ENCODE assay signal across 16 cellular contexts in genomic region chr21:21146587-21147373, GRCh38.
A peak's percentile ranks its signal among the peaks of the same experiment; 100 is the strongest.
DNase-seq lines count a peak whose midpoint lies in the region; ATAC-seq and TF ChIP-seq lines count a peak whose summit lies in the region.
"Had no signal": no experiment of that assay in that cellular context is flagged by ENCODE, and none has a peak within 500 bp of the region (broad histone marks: within the 10 kb centered on the region; RNA-seq: fewer than 3 reads in every experiment).

No MANE protein-coding gene starts in this region.

- no peak overlapping the region for H3K27ac Mint-ChIP-seq in CD8-positive, alpha-beta memory T cell
- H3K27ac Mint-ChIP-seq: B cell; CD4-positive, alpha-beta T cell had no signal

- TF ChIP-seq CTCF in upper lobe of right lung (IDR thresholded peaks at IDR 0.05): no peak

- H3K27me3 Mint-ChIP-seq in CD8-positive, alpha-beta memory T cell: no peaks in the 10 kb centered on the region
- H3K27me3 Mint-ChIP-seq: B cell; CD4-positive, alpha-beta T cell had no signal

- H3K9me3 ChIP-seq in CD8-positive, alpha-beta memory T cell (ENCODE audit: low read length): no peaks in the 10 kb centered on the region
- H3K9me3 ChIP-seq in ectodermal cell (ENCODE audit: control insufficient read depth, low read length): no peaks in the 10 kb centered on the region
- H3K9me3 ChIP-seq in mesodermal cell (ENCODE audit: control insufficient read depth, low read length): no peaks in the 10 kb centered on the region
- no peaks in the 10 kb centered on the region for H3K9me3 ChIP-seq in upper lobe of right lung
- H3K9me3 ChIP-seq: HAP-1 had no signal

- H3K4me3 ChIP-seq in CD8-positive, alpha-beta memory T cell (ENCODE audit: low read length): no peak overlapping the region
- peak overlapping the region; percentile 41 for H3K4me3 ChIP-seq in ectodermal cell (ENCODE audit: insufficient read depth, low read depth, low read length)
- H3K4me3 ChIP-seq in mesodermal cell (ENCODE audit: extremely low read depth, insufficient read depth, low read length, poor library complexity, severe bottlenecking): peak overlapping the region; percentile 29
- H3K4me3 ChIP-seq in upper lobe of right lung: no peak overlapping the region
- H3K4me3 ChIP-seq: HAP-1 had no signal

- H3K4me1 ChIP-seq in CD8-positive, alpha-beta memory T cell (ENCODE audit: insufficient read depth, low read length): no peaks in the 10 kb centered on the region
- H3K4me1 ChIP-seq in ectodermal cell (ENCODE audit: control insufficient read depth, insufficient read depth, low read length) (no peaks in the 10 kb centered on the region), mesodermal cell (ENCODE audit: control insufficient read depth, insufficient read depth, low read length, poor library complexity, severe bottlenecking) (no peaks in the 10 kb centered on the region), upper lobe of right lung (no peaks in the 10 kb centered on the region)
- H3K4me1 ChIP-seq: HAP-1 had no signal

- DNase-seq in CD8-positive, alpha-beta memory T cell: no peak
- DNase-seq in NCI-H82 (lab: John Stamatoyannopoulos, UW) (peak; percentile 62), cerebellum (ENCODE audit: low spot score) (no peak), MV-4-11 (lab: John Stamatoyannopoulos, UW) (no peak), upper lobe of right lung (no peak)
- DNase-seq: C1 segment of cervical spinal cord; CD4-positive, alpha-beta T cell; COR-L47; DMS153; GF-D8; IMR-90 had no signal

- no peak overlapping the region for H3K4me3 Mint-ChIP-seq in CD8-positive, alpha-beta memory T cell
- H3K4me3 Mint-ChIP-seq: B cell; CD4-positive, alpha-beta T cell had no signal

- H3K36me3 Mint-ChIP-seq in CD8-positive, alpha-beta memory T cell: no peaks in the 10 kb centered on the region

- no peaks in the 10 kb centered on the region for H3K36me3 ChIP-seq in CD8-positive, alpha-beta memory T cell (ENCODE audit: insufficient read depth, low read length)
- H3K36me3 ChIP-seq in ectodermal cell (ENCODE audit: control insufficient read depth, insufficient read depth, low read length): no peaks in the 10 kb centered on the region
- H3K36me3 ChIP-seq in mesodermal cell (ENCODE audit: control insufficient read depth, insufficient read depth, low read length): no peaks in the 10 kb centered on the region
- H3K36me3 ChIP-seq in upper lobe of right lung: no peaks in the 10 kb centered on the region
- H3K36me3 ChIP-seq: HAP-1 had no signal

- 60 to 64% methylated on average over 24 of the region's 25 CpGs for WGBS in ectodermal cell, 2 experiments
- 86 to 91% methylated on average over 16 to 20 of the region's 25 CpGs for WGBS in mesodermal cell (ENCODE audit: insufficient coverage in 2 of 2), 2 experiments

- no peaks in the 10 kb centered on the region for H3K27me3 ChIP-seq in CD8-positive, alpha-beta memory T cell (ENCODE audit: insufficient read depth, low read length, poor library complexity, severe bottlenecking)
- H3K27me3 ChIP-seq in ectodermal cell (ENCODE audit: control insufficient read depth, insufficient read depth, low read length, poor library complexity, severe bottlenecking): no peaks in the 10 kb centered on the region
- H3K27me3 ChIP-seq in upper lobe of right lung: no peaks in the 10 kb centered on the region

- POLR2A ChIA-PET in CD8-positive, alpha-beta memory T cell (lab: Charles Lee): no interaction called here

- H3K9me3 Mint-ChIP-seq in CD8-positive, alpha-beta memory T cell: peaks cover 0 to 10% (median 6%) of the 10 kb centered on the region in 5 donors
- H3K9me3 Mint-ChIP-seq: CD4-positive, alpha-beta T cell had no signal

- intact Hi-C loops in upper lobe of right lung (cut with DNase I): no loop called here

- H3K4me1 Mint-ChIP-seq in CD8-positive, alpha-beta memory T cell: no peaks in the 10 kb centered on the region
- H3K4me1 Mint-ChIP-seq: B cell had no signal

- ATAC-seq in HG03342 (IDR thresholded peaks at IDR 0.05; ENCODE audit: unreplicated experiment) (no peak), upper lobe of right lung (no peak)

- H3K27ac ChIP-seq in CD8-positive, alpha-beta memory T cell (ENCODE audit: low read depth, low read length): peak overlapping the region; percentile 70
- H3K27ac ChIP-seq in ectodermal cell (ENCODE audit: insufficient read depth, low read depth, low read length, poor library complexity, severe bottlenecking) (no peak overlapping the region), mesodermal cell (ENCODE audit: low read depth, low read length, severe bottlenecking) (peak overlapping the region; percentile 24), upper lobe of right lung (no peak overlapping the region)

- CTCF ChIA-PET in CD8-positive, alpha-beta memory T cell (lab: Charles Lee): no interaction called here

Comparison
In these comparisons a context has a peak if more than half of its experiments do, and no peak if none do; other contexts are left out.
1. H3K27ac ChIP-seq: peak in CD8-positive, alpha-beta memory T cell (single experiment) and mesodermal cell (single experiment); none in ectodermal cell (single experiment) and upper lobe of right lung (single experiment).
2. H3K4me3 ChIP-seq: peak in ectodermal cell (single experiment) and mesodermal cell (single experiment); none in CD8-positive, alpha-beta memory T cell (single experiment) and upper lobe of right lung (single experiment).